Comparison of ENCODE assay signal across 8 cellular contexts in the genomic region with DNA sequence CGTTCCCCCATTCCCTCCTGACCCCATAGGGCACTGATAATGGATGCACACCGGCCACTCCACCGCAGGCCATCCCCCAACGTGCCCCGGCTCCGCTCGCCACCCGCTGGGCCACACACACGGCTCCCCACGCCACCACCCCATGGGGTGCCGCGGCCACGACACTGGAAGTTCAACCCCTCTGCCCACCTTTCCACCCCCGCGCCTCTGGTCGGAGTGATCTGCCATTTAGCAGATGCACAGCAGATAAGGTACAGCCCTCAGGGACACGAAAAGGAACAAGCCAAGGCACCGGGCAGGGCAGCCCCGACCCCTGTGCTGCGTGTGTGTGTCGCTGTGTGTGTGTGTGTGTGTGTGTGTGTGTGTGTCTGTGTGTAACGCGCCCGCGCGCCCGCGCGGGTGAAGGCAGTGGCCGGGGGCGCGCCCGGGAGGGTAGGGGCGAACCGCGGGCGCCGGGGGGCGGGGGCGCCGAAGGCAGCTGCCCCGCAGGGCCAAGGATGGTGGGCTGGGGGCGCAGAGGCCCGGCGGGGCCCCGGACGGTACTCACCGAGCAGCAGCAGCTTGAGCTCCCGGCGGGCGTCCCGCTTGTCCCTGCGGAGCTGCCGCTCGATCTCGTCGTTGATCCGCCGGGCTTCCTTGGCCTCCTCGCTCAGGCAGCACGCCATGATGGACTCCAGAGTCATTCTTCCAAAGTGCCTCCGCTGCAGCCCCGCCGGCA. TPM values are rescaled to one million over a fixed set of nuclear protein-coding genes. Genes with fewer than 3 reads are reported as not detected.
DNase-seq lines count a peak whose midpoint lies in the region; ATAC-seq, FAIRE-seq and TF ChIP-seq lines count a peak whose summit lies in the region.

No MANE protein-coding gene starts in this region.

- peaks cover 61% of the 10 kb centered on the region for H3K79me2 ChIP-seq in hepatocyte

- TF ChIP-seq CTCF in A549 (IDR thresholded peaks at IDR 0.05) = no peak
- TF ChIP-seq CTCF in hepatocyte (IDR thresholded peaks at IDR 0.05; ENCODE audit: poor library complexity) = no peak

- H3K4me2 ChIP-seq in A549 (peak overlapping the region; percentile 91), hepatocyte (peak overlapping the region; percentile 84)

- TF ChIP-seq RAD21 in A549 (conservative IDR thresholded peaks at IDR 0.05 in 1 of 2, IDR thresholded peaks at IDR 0.05 in 1 of 2) = no peak

- no peak for TF ChIP-seq EP300 in A549 (IDR thresholded peaks at IDR 0.05)

- ATAC-seq in A549 (peak; percentile 36 to 48), HG02642 (IDR thresholded peaks at IDR 0.05; ENCODE audit: poor library complexity, unreplicated experiment) (peak; percentile 2), GM18870 (IDR thresholded peaks at IDR 0.05; ENCODE audit: unreplicated experiment) (no peak)

- FAIRE-seq in A549 (lab: Jason Lieb, UNC) = no peak
- no peak for FAIRE-seq in GM19239 (lab: Jason Lieb, UNC)

- H3K27me3 ChIP-seq in hepatocyte (no peaks in the 10 kb centered on the region), rectal smooth muscle tissue (ENCODE audit: control insufficient read depth, insufficient read depth, low read length) (no peaks in the 10 kb centered on the region)

- H3K36me3 ChIP-seq in hepatocyte (replicated peaks; ENCODE audit: insufficient read depth, low read depth) = no peaks in the 10 kb centered on the region
- H3K36me3 ChIP-seq in rectal smooth muscle tissue (ENCODE audit: control insufficient read depth, insufficient read depth, low read length) = no peaks in the 10 kb centered on the region

- peak overlapping the region; percentile 47 for H3K9ac ChIP-seq in rectal smooth muscle tissue (ENCODE audit: low read length)

- H3K4me3 ChIP-seq in A549 (peak overlapping the region; percentile 66), hepatocyte (peak overlapping the region; percentile 80), rectal smooth muscle tissue (ENCODE audit: low read length) (peak overlapping the region; percentile 71)

- DNase-seq in A549 (ENCODE audit: low read depth in 1 of 2, low spot score in 1 of 2) (peak in 1 of 2 experiments; percentile 52), T-helper 1 cell (peak; percentile 13 to 72 (median 41)), anterior cingulate cortex (lab: John Stamatoyannopoulos, UW) (peak in 50 of 58 donors; percentile 24 to 78 (median 58)), hepatocyte (ENCODE audit: low spot score) (peak; percentile 82), GM19239 (ENCODE audit: insufficient read length, low spot score) (no peak)

- H3K9me3 ChIP-seq in A549 (no peaks in the 10 kb centered on the region), hepatocyte (ENCODE audit: low read depth) (no peaks in the 10 kb centered on the region)

- peak overlapping the region; percentile 47 for H2AFZ ChIP-seq in hepatocyte

- no peaks in the 10 kb centered on the region for H3K9me2 ChIP-seq in hepatocyte (replicated peaks; ENCODE audit: insufficient read depth)

- WGBS in A549 (ENCODE audit: missing lambda C conversion rate) = 7% methylated on average over 13 of the region's 64 CpGs
- WGBS in hepatocyte (ENCODE audit: low lambda C conversion rate, missing lambda C conversion rate) = under 1% methylated on average over 29 of the region's 64 CpGs

- H3K4me1 ChIP-seq in A549 (peaks cover 54% of the 10 kb centered on the region), hepatocyte (ENCODE audit: insufficient read depth) (peaks cover 49% of the 10 kb centered on the region), rectal smooth muscle tissue (ENCODE audit: control insufficient read depth, insufficient read depth, low read length) (peaks cover 26% of the 10 kb centered on the region)

- H4K20me1 ChIP-seq in hepatocyte (ENCODE audit: insufficient read depth, poor library complexity, severe bottlenecking) = peaks cover 26% of the 10 kb centered on the region

- POLR2A ChIA-PET in A549 (lab: Yijun Ruan, JAX) = interaction anchor here (1.0 kb wide), 1 partner anchor 8 kb away, joined by 4 read pairs; no protein-coding TSS in a partner anchor

- no peak for TF ChIP-seq POLR2A in A549 (IDR thresholded peaks at IDR 0.05; ENCODE audit: low read length)

- peak overlapping the region; percentile 91 to 97 for H3K27ac ChIP-seq in A549
- H3K27ac ChIP-seq in hepatocyte = peak overlapping the region; percentile 96
- H3K27ac ChIP-seq in rectal smooth muscle tissue (ENCODE audit: low read depth, low read length) = peak overlapping the region; percentile 71

- CTCF ChIA-PET in A549 (lab: Yijun Ruan, JAX) = interaction anchor here (1.0 to 1.2 kb wide), 2 partner anchors 39 to 183 kb away, joined by 3 to 4 read pairs; no protein-coding TSS in a partner anchor

TF ChIP-seq in A549, 52 proteins besides CTCF, POLR2A, EP300 and RAD21:
- TF ChIP-seq FOSL2 (IDR thresholded peaks at IDR 0.05) (no peak), FOSL2 (CRISPR knock-in tag; IDR thresholded peaks at IDR 0.05) (no peak), NFE2L2 (conservative IDR thresholded peaks at IDR 0.05; ENCODE audit: low read length) (no peak), SMC3 (IDR thresholded peaks at IDR 0.05) (0 out of 3 replicates have a peak, but pooled peaks have one; percentile 15), GATA3 (IDR thresholded peaks at IDR 0.05; ENCODE audit: borderline replicate concordance) (peak; percentile 50; the same call in 1 of the 2 replicates), ZC3H11A (IDR thresholded peaks at IDR 0.05) (no peak)
- TF ChIP-seq, protein P1, sequence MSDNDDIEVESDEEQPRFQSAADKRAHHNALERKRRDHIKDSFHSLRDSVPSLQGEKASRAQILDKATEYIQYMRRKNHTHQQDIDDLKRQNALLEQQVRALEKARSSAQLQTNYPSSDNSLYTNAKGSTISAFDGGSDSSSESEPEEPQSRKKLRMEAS (IDR thresholded peaks at IDR 0.05) = peak; percentile 65

RNA-seq across cellular contexts. Expression of gene GNAQ, which starts 0.9 kb away (rescaled TPM):
- 53.7 and 60.0 TPM in 2 replicates for polyA plus RNA-seq in A549 (2011; rRNA removed)
- 6.8 and 8.2 TPM in 2 replicates for polyA plus RNA-seq in A549 (2012; cell fraction: cytosol; rRNA removed)
- 3.3 and 5.8 TPM in 2 replicates for polyA plus RNA-seq in A549 (2012; cell fraction: nucleus; rRNA removed)
- polyA plus RNA-seq in A549 (2017; fragmentation: RNase III; extraction: RNeasy Plus Mini Kit Qiagen cat#74134 plus additional on column Dnase treatment) = 17.1 to 18.2 TPM (median 17.9 TPM) in 3 replicates
- polyA minus RNA-seq in A549 (2011; rRNA and poly(A)+ RNA removed) = 45.7 and 46.6 TPM in 2 replicates
- 47.9 and 57.5 TPM in 2 replicates for total RNA-seq in hepatocyte
- polyA plus RNA-seq in hepatocyte = 25.7 and 27.3 TPM in 2 replicates
